9 cellular contexts compared by ENCODE assay signal in genomic region chr6:14706378-14706929, GRCh38.
A peak's percentile ranks its signal among the peaks of the same experiment; 100 is the strongest.
DNase-seq lines count a peak whose midpoint lies in the region; ATAC-seq, FAIRE-seq and TF ChIP-seq lines count a peak whose summit lies in the region.
"Had no signal": no experiment of that assay in that cellular context is flagged by ENCODE, and none has a peak within 500 bp of the region (broad histone marks: within the 10 kb centered on the region; RNA-seq: fewer than 3 reads in every experiment).

No MANE protein-coding gene starts in this region.

- POLR2A ChIA-PET in activated CD4-positive, alpha-beta memory T cell treated with anti-CD3 and anti-CD28 coated beads, Interleukin-2, amount 10 ng/mL, durations not matched to agents 7 days and 5 days (lab: Charles Lee): interaction anchor here (1.2 kb wide), 1 partner anchor 11 kb away, joined by 4 read pairs; no protein-coding TSS in a partner anchor

- H3K9ac ChIP-seq in skeletal muscle tissue (ENCODE audit: low read depth in 1 of 3, low read length in 3 of 3): no peak overlapping the region

- CTCF ChIA-PET in activated CD4-positive, alpha-beta memory T cell treated with anti-CD3 and anti-CD28 coated beads, Interleukin-2, amount 10 ng/mL, durations not matched to agents 7 days and 5 days (lab: Charles Lee): interaction anchor here (1.0 to 1.2 kb wide), 2 partner anchors 252 to 542 kb away, joined by 3 read pairs; no protein-coding TSS in a partner anchor

- DNase-seq in H54 (ENCODE audit: insufficient read length, low spot score): peak; percentile 69
- DNase-seq in activated CD4-positive, alpha-beta memory T cell treated with anti-CD3 and anti-CD28 coated beads, Interleukin-2, amount 10 ng/mL, durations not matched to agents 7 days and 5 days: peak; percentile 52
- peak; percentile 79 to 86 for DNase-seq in foreskin keratinocyte
- no peak for DNase-seq in NCI-H2107 treated with DMSO at 0.1 percent for 48 hours (lab: John Stamatoyannopoulos, UW; ENCODE audit: unreplicated experiment)
- no peak for DNase-seq in WERI-Rb-1
- no peak for DNase-seq in DMS79 (lab: John Stamatoyannopoulos, UW)

- H3K4me3 ChIP-seq in skeletal muscle tissue (ENCODE audit: low read length in 3 of 3) (no peak overlapping the region), WERI-Rb-1 (ENCODE audit: low read depth, low read length) (no peak overlapping the region)

- H3K27me3 ChIP-seq in foreskin keratinocyte (no peaks in the 10 kb centered on the region), skeletal muscle tissue (ENCODE audit: control insufficient read depth in 3 of 3, insufficient read depth in 3 of 3, low read length in 3 of 3) (no peaks in the 10 kb centered on the region), WERI-Rb-1 (ENCODE audit: insufficient read depth, low read depth, severe bottlenecking) (no peaks in the 10 kb centered on the region)

- ATAC-seq in foreskin keratinocyte: peak; percentile 87
- ATAC-seq in GM21390 (IDR thresholded peaks at IDR 0.05; ENCODE audit: unreplicated experiment): no peak

- peaks cover 3% of the 10 kb centered on the region for H3K9me3 Mint-ChIP-seq in activated CD4-positive, alpha-beta memory T cell treated with anti-CD3 and anti-CD28 coated beads, Interleukin-2, amount 10 ng/mL, durations not matched to agents 7 days and 5 days

- H3K4me1 Mint-ChIP-seq in activated CD4-positive, alpha-beta memory T cell treated with anti-CD3 and anti-CD28 coated beads, Interleukin-2, amount 10 ng/mL, durations not matched to agents 7 days and 5 days: peaks cover 28% of the 10 kb centered on the region

- peak; percentile 15 for FAIRE-seq in H54 (lab: Jason Lieb, UNC)
- FAIRE-seq: H1 had no signal

- no peak overlapping the region for H3K4me3 Mint-ChIP-seq in activated CD4-positive, alpha-beta memory T cell treated with anti-CD3 and anti-CD28 coated beads, Interleukin-2, amount 10 ng/mL, durations not matched to agents 7 days and 5 days

- H3K27me3 Mint-ChIP-seq in activated CD4-positive, alpha-beta memory T cell treated with anti-CD3 and anti-CD28 coated beads, Interleukin-2, amount 10 ng/mL, durations not matched to agents 7 days and 5 days: no peaks in the 10 kb centered on the region

- peaks cover 15% of the 10 kb centered on the region for H3K36me3 Mint-ChIP-seq in activated CD4-positive, alpha-beta memory T cell treated with anti-CD3 and anti-CD28 coated beads, Interleukin-2, amount 10 ng/mL, durations not matched to agents 7 days and 5 days (ENCODE audit: low read depth)

- peaks cover 0 to 2% (median 0%) of the 10 kb centered on the region in 3 donors for H3K9me3 ChIP-seq in skeletal muscle tissue (ENCODE audit: control insufficient read depth in 3 of 3, low read length in 3 of 3)
- H3K9me3 ChIP-seq in WERI-Rb-1 (ENCODE audit: severe bottlenecking): no peaks in the 10 kb centered on the region

- H3K36me3 ChIP-seq in skeletal muscle tissue (ENCODE audit: control insufficient read depth in 3 of 3, insufficient read depth in 3 of 3, low read length in 3 of 3) (no peaks in the 10 kb centered on the region), WERI-Rb-1 (no peaks in the 10 kb centered on the region)

- peaks cover 25% of the 10 kb centered on the region for H3K4me1 ChIP-seq in foreskin keratinocyte
- peaks cover 6 to 11% (median 9%) of the 10 kb centered on the region in 3 donors for H3K4me1 ChIP-seq in skeletal muscle tissue (ENCODE audit: control insufficient read depth in 3 of 3, insufficient read depth in 3 of 3, low read length in 3 of 3)

- H3K27ac ChIP-seq in foreskin keratinocyte (peak overlapping the region; percentile 92), skeletal muscle tissue (ENCODE audit: low read depth, low read length) (peak overlapping the region; percentile 64), WERI-Rb-1 (no peak overlapping the region)

- TF ChIP-seq CTCF in foreskin keratinocyte (conservative IDR thresholded peaks at IDR 0.05) (no peak), WERI-Rb-1 (IDR thresholded peaks at IDR 0.05; ENCODE audit: low read depth, low read length) (no peak)

- TF ChIP-seq POLR2A in H54 (IDR thresholded peaks at IDR 0.05; ENCODE audit: low read depth, low read length): no peak

- peak overlapping the region; percentile 8 for H3K27ac Mint-ChIP-seq in activated CD4-positive, alpha-beta memory T cell treated with anti-CD3 and anti-CD28 coated beads, Interleukin-2, amount 10 ng/mL, durations not matched to agents 7 days and 5 days

Comparison
In these comparisons a context has a peak if more than half of its experiments do, and no peak if none do; other contexts are left out.
1. DNase-seq: peak in H54 (single experiment), activated CD4-positive, alpha-beta memory T cell treated with anti-CD3 and anti-CD28 coated beads, Interleukin-2, amount 10 ng/mL, durations not matched to agents 7 days and 5 days (single experiment) and foreskin keratinocyte (2 of 2); none in NCI-H2107 treated with DMSO at 0.1 percent for 48 hours (single experiment), WERI-Rb-1 (single experiment) and DMS79 (single experiment).